ENCODE assay signal across 8 cellular contexts in genomic region chr6:113420290-113420689, GRCh38.
"Had no signal": no experiment of that assay in that cellular context is flagged by ENCODE, and none has a peak within 500 bp of the region (broad histone marks: within the 10 kb centered on the region; RNA-seq: fewer than 3 reads in every experiment).

No MANE protein-coding gene starts in this region.

- DNase-seq: GM23248, H9, HCEC 1CT, KBM-7 had no signal

- H3K9ac ChIP-seq: GM23248 had no signal

- H3K4me3 Mint-ChIP-seq: H9, IgD-negative memory B cell had no signal

- FAIRE-seq: H1, H54, HTR-8/SVneo had no signal

- H3K27ac ChIP-seq: GM23248 had no signal

- H3K4me3 ChIP-seq: GM23248 had no signal

- H3K27ac Mint-ChIP-seq: H9, IgD-negative memory B cell had no signal

- H3K9me3 Mint-ChIP-seq: H9, IgD-negative memory B cell had no signal

- H2AFZ ChIP-seq: GM23248 had no signal
